ENCODE assay signal across 21 cellular contexts in genomic region chr6:126253421-126253820, GRCh38.
DNase-seq lines count a peak whose midpoint lies in the region; ATAC-seq and TF ChIP-seq lines count a peak whose summit lies in the region.
"Had no signal": no experiment of that assay in that cellular context is flagged by ENCODE, and none has a peak within 500 bp of the region (broad histone marks: within the 10 kb centered on the region; RNA-seq: fewer than 3 reads in every experiment).

No MANE protein-coding gene starts in this region.

- no peaks in the 10 kb centered on the region for H3K9me3 ChIP-seq in SK-N-SH
- H3K9me3 ChIP-seq: HAP-1 had no signal

- H3K4me1 Mint-ChIP-seq in stimulated activated memory B cell treated with anti-CD40 and anti-IgM and Interleukin-4, amounts not matched to agents 10 μg/mL and 1 μg/mL and 100 μg/mL, for 72 hours: no peaks in the 10 kb centered on the region
- H3K4me1 Mint-ChIP-seq: B cell; CD4-positive, CD25-positive, alpha-beta regulatory T cell; CD8-positive, alpha-beta memory T cell had no signal

- no peak overlapping the region for H3K4me2 ChIP-seq in SK-N-SH

- TF ChIP-seq RAD21 in SK-N-SH (IDR thresholded peaks at IDR 0.05; ENCODE audit: low read length): no peak

- no peaks in the 10 kb centered on the region for H3K27me3 ChIP-seq in SK-N-SH (ENCODE audit: insufficient read depth)
- H3K27me3 ChIP-seq: BLaER1 treated with 17β-estradiol and CSF1 and Interleukin-3, amounts not matched to agents 10 nM and 100 nM had no signal

- H3K79me2 ChIP-seq in SK-N-SH (ENCODE audit: insufficient read depth): no peaks in the 10 kb centered on the region

- H3K9me2 ChIP-seq in SK-N-SH: no peaks in the 10 kb centered on the region

- no peak overlapping the region for H3K27ac Mint-ChIP-seq in stimulated activated memory B cell treated with anti-CD40 and anti-IgM and Interleukin-4, amounts not matched to agents 10 μg/mL and 1 μg/mL and 100 μg/mL, for 72 hours
- H3K27ac Mint-ChIP-seq: B cell; CD4-positive, CD25-positive, alpha-beta regulatory T cell; CD8-positive, alpha-beta memory T cell had no signal

- peaks cover 2% of the 10 kb centered on the region for H3K9me3 Mint-ChIP-seq in stimulated activated memory B cell treated with anti-CD40 and anti-IgM and Interleukin-4, amounts not matched to agents 10 μg/mL and 1 μg/mL and 100 μg/mL, for 72 hours

- H3K27ac ChIP-seq in SK-N-SH (ENCODE audit: low read depth in 2 of 2, low read length in 1 of 2): no peak overlapping the region
- H3K27ac ChIP-seq: BLaER1 treated with 17β-estradiol and CSF1 and Interleukin-3, amounts not matched to agents 10 nM and 100 nM; HL-60 had no signal

- H3K4me3 ChIP-seq in SK-N-SH (ENCODE audit: low read depth in 2 of 2, low read length in 1 of 2): no peak overlapping the region
- H3K4me3 ChIP-seq: BLaER1 treated with 17β-estradiol and CSF1 and Interleukin-3, amounts not matched to agents 10 nM and 100 nM; HAP-1; K562 had no signal

- H3K4me3 Mint-ChIP-seq in stimulated activated memory B cell treated with anti-CD40 and anti-IgM and Interleukin-4, amounts not matched to agents 10 μg/mL and 1 μg/mL and 100 μg/mL, for 72 hours: no peak overlapping the region
- H3K4me3 Mint-ChIP-seq: B cell; CD4-positive, CD25-positive, alpha-beta regulatory T cell; CD8-positive, alpha-beta memory T cell had no signal

- CTCF ChIA-PET in SK-N-SH (lab: Yijun Ruan, JAX): no interaction called here

- no peaks in the 10 kb centered on the region for H3K36me3 ChIP-seq in SK-N-SH (replicated peaks in 1 of 2; ENCODE audit: control insufficient read depth in 1 of 2, insufficient read depth in 2 of 2, low read length in 1 of 2)
- H3K36me3 ChIP-seq: BLaER1 treated with 17β-estradiol and CSF1 and Interleukin-3, amounts not matched to agents 10 nM and 100 nM; HAP-1 had no signal

- no peaks in the 10 kb centered on the region for H3K27me3 Mint-ChIP-seq in stimulated activated memory B cell treated with anti-CD40 and anti-IgM and Interleukin-4, amounts not matched to agents 10 μg/mL and 1 μg/mL and 100 μg/mL, for 72 hours
- H3K27me3 Mint-ChIP-seq: B cell; CD4-positive, CD25-positive, alpha-beta regulatory T cell; CD8-positive, alpha-beta memory T cell had no signal

- no peak for ATAC-seq in SK-N-SH treated with all-trans-retinoic acid at 6 μM for 48 hours
- peak; percentile 39 for ATAC-seq in HG02852 (IDR thresholded peaks at IDR 0.05; ENCODE audit: unreplicated experiment)
- no peak for ATAC-seq in stimulated activated memory B cell treated with anti-CD40 and anti-IgM and Interleukin-4, amounts not matched to agents 10 μg/mL and 1 μg/mL and 100 μg/mL, for 72 hours
- ATAC-seq: K562 had no signal

- no peak for TF ChIP-seq CTCF in SK-N-SH (IDR thresholded peaks at IDR 0.05)

- H3K4me1 ChIP-seq in SK-N-SH (ENCODE audit: control insufficient read depth in 1 of 2, insufficient read depth in 2 of 2, low read depth in 1 of 2, low read length in 1 of 2): no peaks in the 10 kb centered on the region
- H3K4me1 ChIP-seq: HAP-1 had no signal

- WGBS in SK-N-SH (ENCODE audit: low lambda C conversion rate): 67% methylated on average over 2 of the region's 2 CpGs

- TF ChIP-seq EP300 in SK-N-SH (IDR thresholded peaks at IDR 0.05; ENCODE audit: borderline replicate concordance in 1 of 2, low read depth in 1 of 2, low read length in 1 of 2): no peak

- H4K20me1 ChIP-seq in SK-N-SH (ENCODE audit: insufficient read depth): no peaks in the 10 kb centered on the region
- H4K20me1 ChIP-seq: BLaER1 treated with 17β-estradiol and CSF1 and Interleukin-3, amounts not matched to agents 10 nM and 100 nM had no signal

- no peak for DNase-seq in SK-N-SH
- peak; percentile 27 for DNase-seq in RKO (ENCODE audit: low spot score)
- peak; percentile 21 for DNase-seq in kidney tubule cell (ENCODE audit: low spot score)
- no peak for DNase-seq in NCI-H526 treated with DMSO at 0.1 percent for 48 hours (lab: John Stamatoyannopoulos, UW)
- no peak for DNase-seq in activated CD4-positive, alpha-beta T cell treated with anti-CD3 and anti-CD28 coated beads, Interleukin-2, amount 50 U/mL, for 48 hours
- DNase-seq: 8988T; CD4-positive, CD25-positive, alpha-beta regulatory T cell; CD8-positive, alpha-beta memory T cell; COR-L47; DMS 273 treated with DMSO at 0.1 percent for 48 hours; DMS79; GDM1; IMR-90 had no signal

- H3K36me3 Mint-ChIP-seq in stimulated activated memory B cell treated with anti-CD40 and anti-IgM and Interleukin-4, amounts not matched to agents 10 μg/mL and 1 μg/mL and 100 μg/mL, for 72 hours: peaks cover 12% of the 10 kb centered on the region

- H3K9ac ChIP-seq in SK-N-SH: no peak overlapping the region
- H3K9ac ChIP-seq: BLaER1 treated with 17β-estradiol and CSF1 and Interleukin-3, amounts not matched to agents 10 nM and 100 nM had no signal

- no peak overlapping the region for H2AFZ ChIP-seq in SK-N-SH (ENCODE audit: low read depth)

- no peaks in the 10 kb centered on the region for H3F3A ChIP-seq in SK-N-SH (replicated peaks; ENCODE audit: insufficient read depth)

- POLR2A ChIA-PET in SK-N-SH (lab: Yijun Ruan, JAX): no interaction called here

TF ChIP-seq in SK-N-SH, 30 proteins besides CTCF, POLR2A, EP300 and RAD21:
- TF ChIP-seq POLR2AphosphoS5 (IDR thresholded peaks at IDR 0.05; ENCODE audit: low read depth, low read length) (no peak), TCF12 (IDR thresholded peaks at IDR 0.05) (no peak), GABPA (IDR thresholded peaks at IDR 0.05; ENCODE audit: low read depth) (no peak), TAF1 (IDR thresholded peaks at IDR 0.05; ENCODE audit: borderline replicate concordance, low read depth, low read length) (no peak), NRF1 (IDR thresholded peaks at IDR 0.05; ENCODE audit: low read depth, low read length) (no peak), RFX5 (IDR thresholded peaks at IDR 0.05; ENCODE audit: low read length) (peak; percentile 64; the same call in 1 of the 2 replicates), FOXM1 (IDR thresholded peaks at IDR 0.05; ENCODE audit: low read depth) (no peak)

TF ChIP-seq in SK-N-SH treated with all-trans-retinoic acid at 6 μM for 48 hours, 23 proteins besides CTCF, POLR2A, EP300 and RAD21:
- TF ChIP-seq ESRRG (CRISPR knock-in tag; IDR thresholded peaks at IDR 0.05): no peak
- no peak for TF ChIP-seq CSDC2 (CRISPR knock-in tag; IDR thresholded peaks at IDR 0.05)

Comparison
In these comparisons a context has a peak if more than half of its experiments do, and no peak if none do; other contexts are left out.
1. DNase-seq: peak in RKO (single experiment) and kidney tubule cell (single experiment); none in SK-N-SH (single experiment), NCI-H526 treated with DMSO at 0.1 percent for 48 hours (single experiment) and activated CD4-positive, alpha-beta T cell treated with anti-CD3 and anti-CD28 coated beads, Interleukin-2, amount 50 U/mL, for 48 hours (0 of 2).